In genomic region chr16:65333298-65333697, GRCh38 we compare ENCODE assay signal across 9 cellular contexts.
"Had no signal": no experiment of that assay in that cellular context is flagged by ENCODE, and none has a peak within 500 bp of the region (broad histone marks: within the 10 kb centered on the region; RNA-seq: fewer than 3 reads in every experiment).

No MANE protein-coding gene starts in this region.

- H3K4me3 ChIP-seq: GM23248, HAP-1 had no signal

- H3K36me3 ChIP-seq: HAP-1 had no signal

- H3K9me3 ChIP-seq: HAP-1 had no signal

- ATAC-seq: HCT116, HepG2 had no signal

- H3K27ac ChIP-seq: GM23248, HL-60 had no signal

- H3K4me1 ChIP-seq: HAP-1 had no signal

- DNase-seq: GM23248, GOT3, H7, HFFc6, KBM-7 had no signal

- FAIRE-seq: HepG2 had no signal
